ENCODE assay signal across 9 cellular contexts in genomic region chr7:33836797-33837355, GRCh38.
DNase-seq lines count a peak whose midpoint lies in the region; ATAC-seq and TF ChIP-seq lines count a peak whose summit lies in the region.
"Had no signal": no experiment of that assay in that cellular context is flagged by ENCODE, and none has a peak within 500 bp of the region (broad histone marks: within the 10 kb centered on the region; RNA-seq: fewer than 3 reads in every experiment).

No MANE protein-coding gene starts in this region.

- TF ChIP-seq CTCF in C4-2B (conservative IDR thresholded peaks at IDR 0.05) (peak; percentile 86), GM23338 (conservative IDR thresholded peaks at IDR 0.05; ENCODE audit: low read depth in 2 of 2) (peak; percentile 69 to 82)
- no peak for TF ChIP-seq CTCF in CD8-positive, alpha-beta T cell (IDR thresholded peaks at IDR 0.05)

- no peak overlapping the region for H3K4me3 Mint-ChIP-seq in GM23338
- no peak overlapping the region for H3K4me3 Mint-ChIP-seq in CD8-positive, alpha-beta T cell
- H3K4me3 Mint-ChIP-seq: activated naive CD8-positive, alpha-beta T cell treated with anti-CD3 and anti-CD28 coated beads, Interleukin-2, amount 10 ng/mL, durations not matched to agents 7 days and 5 days had no signal

- no peak overlapping the region for H3K4me2 ChIP-seq in GM23338

- no peaks in the 10 kb centered on the region for H3K36me3 ChIP-seq in GM23338 (ENCODE audit: insufficient read depth)
- no peaks in the 10 kb centered on the region for H3K36me3 ChIP-seq in CD8-positive, alpha-beta T cell (ENCODE audit: insufficient read depth, low read length)

- no peak; the same call in 1 of the 3 replicates for ATAC-seq in GM23338
- no peak for ATAC-seq in CD8-positive, alpha-beta T cell
- no peak for ATAC-seq in GM18505 (IDR thresholded peaks at IDR 0.05; ENCODE audit: unreplicated experiment)

- no peaks in the 10 kb centered on the region; the same call in 2 of the 3 replicates for H3K4me1 Mint-ChIP-seq in GM23338
- no peaks in the 10 kb centered on the region for H3K4me1 Mint-ChIP-seq in CD8-positive, alpha-beta T cell (ENCODE audit: low read depth)
- H3K4me1 Mint-ChIP-seq: activated naive CD8-positive, alpha-beta T cell treated with anti-CD3 and anti-CD28 coated beads, Interleukin-2, amount 10 ng/mL, durations not matched to agents 7 days and 5 days had no signal

- no peak overlapping the region for H3K27ac Mint-ChIP-seq in GM23338
- H3K27ac Mint-ChIP-seq in CD8-positive, alpha-beta T cell: no peak overlapping the region
- H3K27ac Mint-ChIP-seq: activated naive CD8-positive, alpha-beta T cell treated with anti-CD3 and anti-CD28 coated beads, Interleukin-2, amount 10 ng/mL, durations not matched to agents 7 days and 5 days had no signal

- intact Hi-C loops in CD8-positive, alpha-beta T cell (cut with DNase I, micrococcal nuclease): no loop called here

- peak; percentile 63 for DNase-seq in GM23338 (ENCODE audit: low spot score)
- peak; percentile 22 for DNase-seq in SHP77 treated with DMSO at 0.1 percent for 48 hours (lab: John Stamatoyannopoulos, UW)
- DNase-seq in iPS DF 4.7 (ENCODE audit: extremely low read depth, low spot score): peak; percentile 25
- DNase-seq in cerebellar nuclear complex (lab: John Stamatoyannopoulos, UW): no peak
- no peak for DNase-seq in CD8-positive, alpha-beta T cell
- no peak for DNase-seq in NCI-H1930 (lab: John Stamatoyannopoulos, UW)
- DNase-seq: activated naive CD8-positive, alpha-beta T cell treated with anti-CD3 and anti-CD28 coated beads, Interleukin-2, amount 10 ng/mL, durations not matched to agents 7 days and 5 days had no signal

- no peaks in the 10 kb centered on the region for H3K27me3 ChIP-seq in GM23338 (ENCODE audit: insufficient read depth)
- no peaks in the 10 kb centered on the region for H3K27me3 ChIP-seq in CD8-positive, alpha-beta T cell (ENCODE audit: insufficient read depth, low read length)

- no peaks in the 10 kb centered on the region for H3K79me2 ChIP-seq in GM23338 (replicated peaks; ENCODE audit: insufficient read depth)

- H3K36me3 Mint-ChIP-seq in GM23338 (ENCODE audit: low read depth): no peaks in the 10 kb centered on the region
- no peaks in the 10 kb centered on the region for H3K36me3 Mint-ChIP-seq in CD8-positive, alpha-beta T cell
- H3K36me3 Mint-ChIP-seq: activated naive CD8-positive, alpha-beta T cell treated with anti-CD3 and anti-CD28 coated beads, Interleukin-2, amount 10 ng/mL, durations not matched to agents 7 days and 5 days had no signal

- 0 out of 2 replicates have a peak, but pooled peaks cover 4% of the 10 kb centered on the region for H3K9me2 ChIP-seq in GM23338 (ENCODE audit: insufficient read depth)

- no peak overlapping the region for H2AFZ ChIP-seq in GM23338

- H3K4me1 ChIP-seq in GM23338 (ENCODE audit: insufficient read depth): no peaks in the 10 kb centered on the region
- H3K4me1 ChIP-seq in CD8-positive, alpha-beta T cell (ENCODE audit: insufficient read depth, low read length): no peaks in the 10 kb centered on the region

- CTCF ChIA-PET in CD8-positive, alpha-beta T cell (lab: Charles Lee): interaction anchor here (0.9 kb wide), 1 partner anchor 652 kb away, joined by 4 read pairs; no protein-coding TSS in a partner anchor

- H3K9me3 ChIP-seq in CD8-positive, alpha-beta T cell (ENCODE audit: low read length): no peaks in the 10 kb centered on the region

- no peak overlapping the region for H3K27ac ChIP-seq in C4-2B
- H3K27ac ChIP-seq in GM23338 (ENCODE audit: low read depth): no peak overlapping the region
- no peak overlapping the region for H3K27ac ChIP-seq in CD8-positive, alpha-beta T cell (ENCODE audit: low read depth, low read length)

- no peaks in the 10 kb centered on the region for H3K27me3 Mint-ChIP-seq in GM23338 (ENCODE audit: insufficient read depth, low read depth, poor library complexity)
- no peaks in the 10 kb centered on the region for H3K27me3 Mint-ChIP-seq in CD8-positive, alpha-beta T cell (ENCODE audit: low read depth)
- H3K27me3 Mint-ChIP-seq: activated naive CD8-positive, alpha-beta T cell treated with anti-CD3 and anti-CD28 coated beads, Interleukin-2, amount 10 ng/mL, durations not matched to agents 7 days and 5 days had no signal

- no peaks in the 10 kb centered on the region for H3F3A ChIP-seq in GM23338 (replicated peaks; ENCODE audit: low read depth)

- H3K9me3 Mint-ChIP-seq in GM23338: peaks cover 6% of the 10 kb centered on the region; the same call in 2 of the 3 replicates
- peaks cover 3% of the 10 kb centered on the region for H3K9me3 Mint-ChIP-seq in CD8-positive, alpha-beta T cell

- TF ChIP-seq POLR2A in GM18505 (IDR thresholded peaks at IDR 0.05; ENCODE audit: borderline replicate concordance, extremely low read depth, insufficient read depth, insufficient read length): no peak

- POLR2A ChIA-PET in CD8-positive, alpha-beta T cell (lab: Charles Lee): no interaction called here

- H4K20me1 ChIP-seq in GM23338 (replicated peaks; ENCODE audit: insufficient read depth): peaks cover 6% of the 10 kb centered on the region; the same call in 1 of the 2 replicates

- no peak overlapping the region for H3K4me3 ChIP-seq in GM23338
- no peak overlapping the region for H3K4me3 ChIP-seq in CD8-positive, alpha-beta T cell (ENCODE audit: low read depth, low read length)

TF ChIP-seq in GM23338, 12 proteins besides CTCF, POLR2A, EP300 and RAD21 (continues in another document):
- no peak for TF ChIP-seq POLR2AphosphoS5 (IDR thresholded peaks at IDR 0.05; ENCODE audit: low read depth)
- TF ChIP-seq, protein P1, sequence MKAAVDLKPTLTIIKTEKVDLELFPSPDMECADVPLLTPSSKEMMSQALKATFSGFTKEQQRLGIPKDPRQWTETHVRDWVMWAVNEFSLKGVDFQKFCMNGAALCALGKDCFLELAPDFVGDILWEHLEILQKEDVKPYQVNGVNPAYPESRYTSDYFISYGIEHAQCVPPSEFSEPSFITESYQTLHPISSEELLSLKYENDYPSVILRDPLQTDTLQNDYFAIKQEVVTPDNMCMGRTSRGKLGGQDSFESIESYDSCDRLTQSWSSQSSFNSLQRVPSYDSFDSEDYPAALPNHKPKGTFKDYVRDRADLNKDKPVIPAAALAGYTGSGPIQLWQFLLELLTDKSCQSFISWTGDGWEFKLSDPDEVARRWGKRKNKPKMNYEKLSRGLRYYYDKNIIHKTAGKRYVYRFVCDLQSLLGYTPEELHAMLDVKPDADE (IDR thresholded peaks at IDR 0.05): no peak
- no peak for TF ChIP-seq ZNF114 (CRISPR knock-in tag; IDR thresholded peaks at IDR 0.05)
- no peak for TF ChIP-seq EZH2 (IDR thresholded peaks at IDR 0.05; ENCODE audit: low read depth, unreplicated experiment)
- TF ChIP-seq EZH2phosphoT487 (IDR thresholded peaks at IDR 0.05; ENCODE audit: unreplicated experiment): no peak
- no peak for TF ChIP-seq REST (IDR thresholded peaks at IDR 0.05; ENCODE audit: unreplicated experiment)

Comparison
In these comparisons a context has a peak if more than half of its experiments do, and no peak if none do; other contexts are left out.
1. DNase-seq: peak in GM23338 (single experiment), SHP77 treated with DMSO at 0.1 percent for 48 hours (single experiment) and iPS DF 4.7 (single experiment); none in cerebellar nuclear complex (0 of 2), CD8-positive, alpha-beta T cell (0 of 7) and NCI-H1930 (0 of 2).